1 cellular context compared by ENCODE assay signal in genomic region chr5:77876862-77877502, GRCh38.
TF ChIP-seq lines count a peak whose summit lies in the region.

No MANE protein-coding gene starts in this region.

TF ChIP-seq in GM12878, 131 proteins besides CTCF, POLR2A, EP300 and RAD21 (continued from another document):
- TF ChIP-seq PBX3 (IDR thresholded peaks at IDR 0.05; ENCODE audit: insufficient replicate concordance, low read depth, low read length) = no peak
TF ChIP-seq in GM12878: peak in this region for 0.
